Comparison of ENCODE assay signal across 9 cellular contexts in genomic region chr6:143098054-143098673, GRCh38. TPM values are rescaled to one million over a fixed set of nuclear protein-coding genes. Genes with fewer than 3 reads are reported as not detected.
A peak's percentile ranks its signal among the peaks of the same experiment; 100 is the strongest.
DNase-seq lines count a peak whose midpoint lies in the region; ATAC-seq and TF ChIP-seq lines count a peak whose summit lies in the region.
"Had no signal": no experiment of that assay in that cellular context is flagged by ENCODE, and none has a peak within 500 bp of the region (broad histone marks: within the 10 kb centered on the region; RNA-seq: fewer than 3 reads in every experiment).

No MANE protein-coding gene starts in this region.

- BruUV-seq in Calu3 (replicated peaks; lab: Mats Ljungman, UMichigan), result no TSS peak

- TF ChIP-seq CTCF in Calu3 (IDR thresholded peaks at IDR 0.05; ENCODE audit: unreplicated experiment), result no peak

- ATAC-seq in GM18519 (IDR thresholded peaks at IDR 0.05; ENCODE audit: low FRiP score, unreplicated experiment) (peak; percentile 95), GM21717 (IDR thresholded peaks at IDR 0.05; ENCODE audit: unreplicated experiment) (peak; percentile 93), HG03575 (IDR thresholded peaks at IDR 0.05; ENCODE audit: extremely low read depth, insufficient number of reproducible peaks, low FRiP score, unreplicated experiment) (peak; percentile 72)

- DNase-seq in medulla oblongata (ENCODE audit: extremely low spot score) (peak; percentile 70), hepatic stellate cell (ENCODE audit: low spot score) (no peak), NCI-H748 treated with DMSO at 0.1 percent for 48 hours (lab: John Stamatoyannopoulos, UW) (no peak), Calu3 (no peak), HCEC 1CT (no peak)
- DNase-seq: activated CD4-positive, CD25-positive, alpha-beta regulatory T cell treated with anti-CD3 and anti-CD28 coated beads, Interleukin-2, amount 50 U/mL, for 72 hours had no signal

- H3K27ac Mint-ChIP-seq in Calu3 (ENCODE audit: unreplicated experiment), result no peak overlapping the region

- CTCF ChIA-PET in Calu3 (lab: Charles Lee), result no interaction called here

- H3K4me3 Mint-ChIP-seq in Calu3 (ENCODE audit: low read depth, unreplicated experiment), result no peak overlapping the region

- no peaks in the 10 kb centered on the region for H3K36me3 Mint-ChIP-seq in Calu3 (ENCODE audit: insufficient read depth, unreplicated experiment)

- no peaks in the 10 kb centered on the region for H3K27me3 Mint-ChIP-seq in Calu3 (ENCODE audit: unreplicated experiment)

- H3K4me1 Mint-ChIP-seq in Calu3 (ENCODE audit: low read depth, unreplicated experiment), result peaks cover 9% of the 10 kb centered on the region

- intact Hi-C loops in Calu3 (cut with micrococcal nuclease; ENCODE audit: unreplicated experiment), result no loop called here

- H3K9me3 Mint-ChIP-seq in Calu3 (ENCODE audit: low read depth, unreplicated experiment), result no peaks in the 10 kb centered on the region

RNA-seq across cellular contexts. Expression of gene AIG1, which starts 37.5 kb away (rescaled TPM):
- 46.3 and 57.2 TPM in 2 replicates for total RNA-seq in Calu3 (2022)
